ENCODE assay signal across 18 cellular contexts in genomic region chr15:88776646-88777045, GRCh38. TPM values are rescaled to one million over a fixed set of nuclear protein-coding genes. Genes with fewer than 3 reads are reported as not detected.
A peak's percentile ranks its signal among the peaks of the same experiment; 100 is the strongest.
DNase-seq lines count a peak whose midpoint lies in the region; ATAC-seq and TF ChIP-seq lines count a peak whose summit lies in the region.
"Had no signal": no experiment of that assay in that cellular context is flagged by ENCODE, and none has a peak within 500 bp of the region (broad histone marks: within the 10 kb centered on the region; RNA-seq: fewer than 3 reads in every experiment).

No MANE protein-coding gene starts in this region.

- ATAC-seq in GM21529 (IDR thresholded peaks at IDR 0.05; ENCODE audit: unreplicated experiment) (no peak), GM19035 (IDR thresholded peaks at IDR 0.05; ENCODE audit: unreplicated experiment) (no peak)

- 74 to 82% methylated on average over 3 of the region's 3 CpGs for WGBS in lower leg skin, 2 donors

- TF ChIP-seq CTCF in lower leg skin (IDR thresholded peaks at IDR 0.05) = no peak

- no peak overlapping the region for H3K4me3 ChIP-seq in lower leg skin (ENCODE audit: low read depth, poor library complexity, severe bottlenecking)
- H3K4me3 ChIP-seq: PC-9, SK-N-MC had no signal

- DNase-seq in DMS 273 (lab: John Stamatoyannopoulos, UW; ENCODE audit: unreplicated experiment) (peak; percentile 16), DMS 273 treated with DMSO at 0.1 percent for 48 hours (lab: John Stamatoyannopoulos, UW) (no peak), hippocampal formation (lab: John Stamatoyannopoulos, UW) (peak; percentile 37 to 74), occipital lobe (lab: John Stamatoyannopoulos, UW) (peak; percentile 6), lower leg skin (ENCODE audit: low spot score in 2 of 2) (no peak), kidney tubule cell (ENCODE audit: low spot score) (no peak)
- DNase-seq: BE2C; Calu3; CD4-positive, alpha-beta memory T cell; DMS79; GOT3; NCI-H2081; NCI-H748 treated with DMSO at 0.1 percent for 48 hours; PC-9 had no signal

- intact Hi-C loops in lower leg skin (cut with DNase I; ENCODE audit: low total_unique reads) = no loop called here

- TF ChIP-seq POLR2A in lower leg skin (IDR thresholded peaks at IDR 0.05) = no peak

RNA-seq across cellular contexts. Expression of gene ACAN, which starts 26.6 kb away (rescaled TPM):
- 0.47 TPM for total RNA-seq in occipital lobe
- total RNA-seq in lower leg skin = under 1 TPM in 3 of 4 donors, not detected in 1; 0.17 to 0.61 (median 0.58) TPM
- total RNA-seq: Calu3; CD4-positive, alpha-beta memory T cell; NCI-H460; PC-9 had no signal

Comparison
In these comparisons a context has a peak if more than half of its experiments do, and no peak if none do; other contexts are left out.
1. DNase-seq: peak in DMS 273 (single experiment), hippocampal formation (2 of 2) and occipital lobe (single experiment); none in DMS 273 treated with DMSO at 0.1 percent for 48 hours (single experiment), lower leg skin (0 of 2) and kidney tubule cell (single experiment).